In the genomic region with DNA sequence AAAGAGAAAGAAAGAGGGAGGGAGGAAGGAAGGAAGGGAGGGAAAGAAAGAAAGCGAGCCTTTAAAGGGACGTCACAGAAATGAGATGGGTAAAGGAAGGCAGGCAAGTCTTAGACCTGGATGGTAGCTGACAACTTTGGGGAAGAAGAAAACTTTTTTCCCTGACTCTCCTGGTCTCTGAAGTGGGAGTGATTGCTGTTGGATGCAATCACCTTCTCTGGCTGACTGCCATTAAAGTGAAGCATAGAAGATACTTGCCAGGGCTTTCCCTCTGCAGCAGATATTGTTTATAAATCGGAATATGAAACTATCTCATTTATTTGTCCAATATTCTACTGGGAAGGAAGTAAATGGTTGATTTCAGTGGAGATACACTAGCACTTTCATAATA, we compare ENCODE assay signal across 20 cellular contexts. TPM values are rescaled to one million over a fixed set of nuclear protein-coding genes. Genes with fewer than 3 reads are reported as not detected.
A peak's percentile ranks its signal among the peaks of the same experiment; 100 is the strongest.
DNase-seq lines count a peak whose midpoint lies in the region; ATAC-seq, FAIRE-seq and TF ChIP-seq lines count a peak whose summit lies in the region.
"Had no signal": no experiment of that assay in that cellular context is flagged by ENCODE, and none has a peak within 500 bp of the region (broad histone marks: within the 10 kb centered on the region; RNA-seq: fewer than 3 reads in every experiment).

No MANE protein-coding gene starts in this region.

- no peak for FAIRE-seq in bronchial epithelial cell (lab: Jason Lieb, UNC)

- no peaks in the 10 kb centered on the region for H3K36me3 Mint-ChIP-seq in activated naive CD8-positive, alpha-beta T cell treated with anti-CD3 and anti-CD28 coated beads for 36 hours
- no peaks in the 10 kb centered on the region for H3K36me3 Mint-ChIP-seq in activated naive CD8-positive, alpha-beta T cell treated with anti-CD3 and anti-CD28 coated beads, Interleukin-2, amount 50 U/mL, for 24 hours (ENCODE audit: low read depth)
- H3K36me3 Mint-ChIP-seq: CD4-positive, CD25-positive, alpha-beta regulatory T cell had no signal

- POLR2A ChIA-PET in OCI-LY7 (lab: Charles Lee): no interaction called here

- H3K4me1 ChIP-seq in left ventricle myocardium inferior (no peaks in the 10 kb centered on the region), OCI-LY7 (ENCODE audit: insufficient read depth, low read length, poor library complexity, severe bottlenecking) (no peaks in the 10 kb centered on the region)
- H3K4me1 ChIP-seq: Peyer's patch had no signal

- no peak overlapping the region for H3K4me3 Mint-ChIP-seq in activated naive CD8-positive, alpha-beta T cell treated with anti-CD3 and anti-CD28 coated beads for 36 hours
- H3K4me3 Mint-ChIP-seq in activated naive CD8-positive, alpha-beta T cell treated with anti-CD3 and anti-CD28 coated beads, Interleukin-2, amount 50 U/mL, for 24 hours: no peak overlapping the region
- H3K4me3 Mint-ChIP-seq: CD4-positive, CD25-positive, alpha-beta regulatory T cell; GM23338 had no signal

- H3K9me3 ChIP-seq in left ventricle myocardium inferior (replicated peaks) (peaks cover 11% of the 10 kb centered on the region), OCI-LY7 (ENCODE audit: low read length) (no peaks in the 10 kb centered on the region)
- H3K9me3 ChIP-seq: HAP-1, Peyer's patch had no signal

- H3K27ac ChIP-seq in left ventricle myocardium inferior (replicated peaks) (no peak overlapping the region), OCI-LY7 (ENCODE audit: low read depth, low read length, poor library complexity, severe bottlenecking) (no peak overlapping the region)
- H3K27ac ChIP-seq: Peyer's patch had no signal

- H2AFZ ChIP-seq in OCI-LY7 (ENCODE audit: low read length): no peak overlapping the region

- peak overlapping the region; percentile 2 for H3K27ac Mint-ChIP-seq in activated naive CD8-positive, alpha-beta T cell treated with anti-CD3 and anti-CD28 coated beads for 36 hours
- no peak overlapping the region for H3K27ac Mint-ChIP-seq in activated naive CD8-positive, alpha-beta T cell treated with anti-CD3 and anti-CD28 coated beads, Interleukin-2, amount 50 U/mL, for 24 hours
- H3K27ac Mint-ChIP-seq: GM23338 had no signal

- H3K4me1 Mint-ChIP-seq in activated naive CD8-positive, alpha-beta T cell treated with anti-CD3 and anti-CD28 coated beads for 36 hours: no peaks in the 10 kb centered on the region
- H3K4me1 Mint-ChIP-seq in activated naive CD8-positive, alpha-beta T cell treated with anti-CD3 and anti-CD28 coated beads, Interleukin-2, amount 50 U/mL, for 24 hours: peaks cover 2% of the 10 kb centered on the region
- H3K4me1 Mint-ChIP-seq: CD4-positive, CD25-positive, alpha-beta regulatory T cell had no signal

- ATAC-seq in activated naive CD8-positive, alpha-beta T cell treated with anti-CD3 and anti-CD28 coated beads, Interleukin-2, amount 50 U/mL, for 24 hours: no peak
- ATAC-seq in omental fat pad (ENCODE audit: low FRiP score): peak; percentile 79
- ATAC-seq: GM23338 had no signal

- H3K36me3 ChIP-seq in bronchial epithelial cell (ENCODE audit: control insufficient read depth, insufficient read depth, low read length) (no peaks in the 10 kb centered on the region), left ventricle myocardium inferior (no peaks in the 10 kb centered on the region), OCI-LY7 (ENCODE audit: insufficient read depth, low read length) (no peaks in the 10 kb centered on the region)
- H3K36me3 ChIP-seq: HAP-1, Peyer's patch had no signal

- no peak for DNase-seq in activated naive CD8-positive, alpha-beta T cell treated with anti-CD3 and anti-CD28 coated beads for 36 hours
- no peak for DNase-seq in activated naive CD8-positive, alpha-beta T cell treated with anti-CD3 and anti-CD28 coated beads, Interleukin-2, amount 50 U/mL, for 24 hours
- DNase-seq in NCI-H226 (peak; percentile 69), bronchial epithelial cell (ENCODE audit: low read depth) (peak; percentile 18), omental fat pad (ENCODE audit: low spot score) (no peak), left ventricle myocardium inferior (no peak), OCI-LY7 (ENCODE audit: low spot score) (no peak)
- DNase-seq: CD4-positive, CD25-positive, alpha-beta regulatory T cell; DMS79 treated with DMSO at 0.1 percent for 48 hours; KBM-7; NCI-H1092; NCI-H1436 treated with DMSO at 0.1 percent for 48 hours; NCI-H1930; NCI-H2227 treated with DMSO at 0.1 percent for 48 hours; NCI-H510A treated with DMSO at 0.1 percent for 48 hours; NCI-H748 treated with DMSO at 0.1 percent for 48 hours; Peyer's patch had no signal

- BruUV-seq in OCI-LY7 (replicated peaks; lab: Mats Ljungman, UMichigan): no TSS peak

- H3K27me3 Mint-ChIP-seq in activated naive CD8-positive, alpha-beta T cell treated with anti-CD3 and anti-CD28 coated beads for 36 hours: peaks cover 19% of the 10 kb centered on the region
- peaks cover 11% of the 10 kb centered on the region for H3K27me3 Mint-ChIP-seq in activated naive CD8-positive, alpha-beta T cell treated with anti-CD3 and anti-CD28 coated beads, Interleukin-2, amount 50 U/mL, for 24 hours
- H3K27me3 Mint-ChIP-seq: CD4-positive, CD25-positive, alpha-beta regulatory T cell had no signal

- no peaks in the 10 kb centered on the region for H3K9me2 ChIP-seq in OCI-LY7 (ENCODE audit: insufficient read depth, low read length)

- H3K4me3 ChIP-seq in bronchial epithelial cell (ENCODE audit: low read depth, low read length) (no peak overlapping the region), left ventricle myocardium inferior (no peak overlapping the region), OCI-LY7 (ENCODE audit: low read depth, low read length, poor library complexity, severe bottlenecking) (no peak overlapping the region)
- H3K4me3 ChIP-seq: GM23338, HAP-1, Peyer's patch had no signal

- H3K9me3 Mint-ChIP-seq in activated naive CD8-positive, alpha-beta T cell treated with anti-CD3 and anti-CD28 coated beads for 36 hours: no peaks in the 10 kb centered on the region
- H3K9me3 Mint-ChIP-seq in activated naive CD8-positive, alpha-beta T cell treated with anti-CD3 and anti-CD28 coated beads, Interleukin-2, amount 50 U/mL, for 24 hours: no peaks in the 10 kb centered on the region
- H3K9me3 Mint-ChIP-seq: GM23338 had no signal

- no peak overlapping the region for H3K4me2 ChIP-seq in OCI-LY7 (ENCODE audit: low read length)
- H3K4me2 ChIP-seq: GM23338 had no signal

- intact Hi-C loops in left ventricle myocardium inferior (cut with micrococcal nuclease) (no loop called here), OCI-LY7 (cut with micrococcal nuclease; ENCODE audit: unreplicated experiment) (no loop called here)

- H4K20me1 ChIP-seq in OCI-LY7 (ENCODE audit: insufficient read depth, low read length): no peaks in the 10 kb centered on the region

- H3K27me3 ChIP-seq in bronchial epithelial cell (ENCODE audit: control insufficient read depth, insufficient read depth, low read length) (no peaks in the 10 kb centered on the region), left ventricle myocardium inferior (ENCODE audit: low read depth) (no peaks in the 10 kb centered on the region)
- H3K27me3 ChIP-seq: Peyer's patch had no signal

- no peak for TF ChIP-seq CTCF in bronchial epithelial cell (IDR thresholded peaks at IDR 0.05; ENCODE audit: insufficient read depth, low read length, severe bottlenecking)
- no peak for TF ChIP-seq CTCF in omental fat pad (IDR thresholded peaks at IDR 0.05)
- no peak for TF ChIP-seq CTCF in left ventricle myocardium inferior (IDR thresholded peaks at IDR 0.05; ENCODE audit: borderline replicate concordance)
- no peak for TF ChIP-seq CTCF in OCI-LY7 (conservative IDR thresholded peaks at IDR 0.05; ENCODE audit: low read length)

- H3K79me2 ChIP-seq in OCI-LY7 (ENCODE audit: insufficient read depth, low read depth, low read length): no peaks in the 10 kb centered on the region

- CTCF ChIA-PET in OCI-LY7 (lab: Charles Lee; ENCODE audit: unreplicated experiment): no interaction called here

RNA-seq across cellular contexts. Expression of a gene that starts 27.0 kb away (rescaled TPM):
- total RNA-seq in activated naive CD8-positive, alpha-beta T cell treated with anti-CD3 and anti-CD28 coated beads for 36 hours: 1 to 10 TPM; 2.2 to 2.3 TPM
- total RNA-seq in bronchial epithelial cell: 0.13 and 1.8 TPM in 2 replicates
- 10 to 100 TPM; 28.6 to 68.9 (median 58.1) TPM for total RNA-seq in omental fat pad
- 4.0 TPM for total RNA-seq in left ventricle myocardium inferior
- total RNA-seq in OCI-LY7 (2014; rRNA removed; shearing (Covaris generic)): not detected in 2 replicates
- not detected in 2 replicates for total RNA-seq in OCI-LY7 (2022)
- total RNA-seq: CD4-positive, CD25-positive, alpha-beta regulatory T cell; GM23338; HT1080 had no signal

Comparison
In these comparisons a context has a peak if more than half of its experiments do, and no peak if none do; other contexts are left out.
1. DNase-seq: peak in NCI-H226 (single experiment) and bronchial epithelial cell (single experiment); none in activated naive CD8-positive, alpha-beta T cell treated with anti-CD3 and anti-CD28 coated beads for 36 hours (single experiment), activated naive CD8-positive, alpha-beta T cell treated with anti-CD3 and anti-CD28 coated beads, Interleukin-2, amount 50 U/mL, for 24 hours (single experiment), omental fat pad (single experiment), left ventricle myocardium inferior (single experiment) and OCI-LY7 (single experiment).